ENCODE assay signal across 1 cellular context in the genomic region with DNA sequence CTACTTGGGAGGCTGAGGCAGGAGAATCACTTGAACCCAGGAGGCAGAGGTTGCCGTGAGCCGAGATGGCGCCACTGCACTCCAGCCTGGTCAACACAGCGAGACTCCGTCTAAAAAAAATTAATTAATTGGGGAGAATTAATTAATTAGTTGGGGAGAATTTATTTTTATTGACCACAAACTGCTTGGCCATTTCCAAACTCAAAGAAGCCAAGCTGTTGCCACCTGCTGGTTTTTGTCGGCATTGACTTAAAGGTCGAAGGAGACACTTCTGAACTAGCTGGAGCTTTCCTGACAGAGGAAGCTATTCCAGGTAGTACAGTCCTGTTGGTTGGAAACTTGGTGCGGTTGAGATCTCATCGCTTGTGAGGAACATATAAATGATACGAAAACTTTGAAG.
TF ChIP-seq lines count a peak whose summit lies in the region.

No MANE protein-coding gene starts in this region.

TF ChIP-seq in GM23338, 12 proteins besides CTCF, POLR2A, EP300 and RAD21 (continued from another document):
- TF ChIP-seq, protein P1, sequence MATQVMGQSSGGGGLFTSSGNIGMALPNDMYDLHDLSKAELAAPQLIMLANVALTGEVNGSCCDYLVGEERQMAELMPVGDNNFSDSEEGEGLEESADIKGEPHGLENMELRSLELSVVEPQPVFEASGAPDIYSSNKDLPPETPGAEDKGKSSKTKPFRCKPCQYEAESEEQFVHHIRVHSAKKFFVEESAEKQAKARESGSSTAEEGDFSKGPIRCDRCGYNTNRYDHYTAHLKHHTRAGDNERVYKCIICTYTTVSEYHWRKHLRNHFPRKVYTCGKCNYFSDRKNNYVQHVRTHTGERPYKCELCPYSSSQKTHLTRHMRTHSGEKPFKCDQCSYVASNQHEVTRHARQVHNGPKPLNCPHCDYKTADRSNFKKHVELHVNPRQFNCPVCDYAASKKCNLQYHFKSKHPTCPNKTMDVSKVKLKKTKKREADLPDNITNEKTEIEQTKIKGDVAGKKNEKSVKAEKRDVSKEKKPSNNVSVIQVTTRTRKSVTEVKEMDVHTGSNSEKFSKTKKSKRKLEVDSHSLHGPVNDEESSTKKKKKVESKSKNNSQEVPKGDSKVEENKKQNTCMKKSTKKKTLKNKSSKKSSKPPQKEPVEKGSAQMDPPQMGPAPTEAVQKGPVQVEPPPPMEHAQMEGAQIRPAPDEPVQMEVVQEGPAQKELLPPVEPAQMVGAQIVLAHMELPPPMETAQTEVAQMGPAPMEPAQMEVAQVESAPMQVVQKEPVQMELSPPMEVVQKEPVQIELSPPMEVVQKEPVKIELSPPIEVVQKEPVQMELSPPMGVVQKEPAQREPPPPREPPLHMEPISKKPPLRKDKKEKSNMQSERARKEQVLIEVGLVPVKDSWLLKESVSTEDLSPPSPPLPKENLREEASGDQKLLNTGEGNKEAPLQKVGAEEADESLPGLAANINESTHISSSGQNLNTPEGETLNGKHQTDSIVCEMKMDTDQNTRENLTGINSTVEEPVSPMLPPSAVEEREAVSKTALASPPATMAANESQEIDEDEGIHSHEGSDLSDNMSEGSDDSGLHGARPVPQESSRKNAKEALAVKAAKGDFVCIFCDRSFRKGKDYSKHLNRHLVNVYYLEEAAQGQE (IDR thresholded peaks at IDR 0.05; ENCODE audit: unreplicated experiment): no peak
- TF ChIP-seq EZH2 (IDR thresholded peaks at IDR 0.05; ENCODE audit: low read depth, unreplicated experiment): no peak
